ENCODE assay signal across 23 cellular contexts in the genomic region with DNA sequence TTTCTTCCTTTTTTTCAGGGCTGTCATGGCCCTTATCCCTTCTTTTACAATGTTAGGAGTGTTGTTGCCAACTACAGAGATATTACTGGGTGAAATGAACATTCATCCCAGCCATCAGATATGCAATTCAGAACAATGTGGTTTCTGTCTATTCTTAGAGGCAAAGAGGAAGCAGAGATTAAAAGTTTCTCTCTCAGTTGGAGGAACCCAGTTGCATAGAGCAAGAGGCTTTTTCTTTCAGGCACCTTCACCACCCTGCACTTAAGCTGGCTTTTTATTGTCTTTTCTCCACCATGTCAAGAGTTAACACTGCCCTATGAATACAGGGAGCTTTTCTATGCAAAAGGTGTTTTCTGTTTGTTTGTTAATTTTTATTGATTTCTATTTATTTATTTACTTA.
"Had no signal": no experiment of that assay in that cellular context is flagged by ENCODE, and none has a peak within 500 bp of the region (broad histone marks: within the 10 kb centered on the region; RNA-seq: fewer than 3 reads in every experiment).

No MANE protein-coding gene starts in this region.

- DNase-seq: activated CD4-positive, alpha-beta memory T cell treated with anti-CD3 and anti-CD28 coated beads, Interleukin-2, amount 10 ng/mL, durations not matched to agents 7 days and 5 days; activated CD4-positive, alpha-beta T cell treated with anti-CD3 and anti-CD28 coated beads, Interleukin-2, amount 50 U/mL, for 1 hour; activated CD4-positive, CD25-positive, alpha-beta regulatory T cell; activated gamma-delta T cell; activated naive CD4-positive, alpha-beta T cell treated with anti-CD3 and anti-CD28 coated beads for 36 hours; activated naive CD8-positive, alpha-beta T cell treated with anti-CD3 and anti-CD28 coated beads for 36 hours; activated T-cell treated with anti-CD3 and anti-CD28 coated beads for 4 hours; activated T-cell treated with anti-CD3 and anti-CD28 coated beads, Interleukin-2, amount 50 U/mL, for 48 hours; brain microvascular endothelial cell; Karpas-422; NCI-H1105; NCI-H1436; NCI-H1694 treated with DMSO at 0.1 percent for 48 hours; NCI-H2029 treated with DMSO at 0.1 percent for 48 hours; NCI-H510A treated with DMSO at 0.1 percent for 48 hours; NCI-H69; SIG-M5 had no signal

- H3K27me3 ChIP-seq: brain microvascular endothelial cell, cardiac muscle cell had no signal

- H3K4me3 Mint-ChIP-seq: activated CD4-positive, alpha-beta memory T cell treated with anti-CD3 and anti-CD28 coated beads, Interleukin-2, amount 10 ng/mL, durations not matched to agents 7 days and 5 days; activated naive CD4-positive, alpha-beta T cell treated with anti-CD3 and anti-CD28 coated beads for 36 hours; activated naive CD8-positive, alpha-beta T cell treated with anti-CD3 and anti-CD28 coated beads for 36 hours; activated T-helper 17 cell treated with anti-CD3 and anti-CD28 coated beads, Interleukin-2, amount 50 U/mL, for 72 hours; T-helper 1 cell treated with Interleukin-12 subunit alpha and Interleukin-12 subunit beta and Interleukin-4 antibody, amounts not matched to agents 30 μg/mL and 1 μg/mL, for 36 hours had no signal

- H3K4me3 ChIP-seq: cardiac muscle cell, K562, SK-N-MC had no signal

- H3K27ac Mint-ChIP-seq: activated CD4-positive, alpha-beta memory T cell treated with anti-CD3 and anti-CD28 coated beads, Interleukin-2, amount 10 ng/mL, durations not matched to agents 7 days and 5 days; activated naive CD4-positive, alpha-beta T cell treated with anti-CD3 and anti-CD28 coated beads for 36 hours; activated naive CD8-positive, alpha-beta T cell treated with anti-CD3 and anti-CD28 coated beads for 36 hours; activated T-helper 17 cell treated with anti-CD3 and anti-CD28 coated beads, Interleukin-2, amount 50 U/mL, for 72 hours; T-helper 1 cell treated with Interleukin-12 subunit alpha and Interleukin-12 subunit beta and Interleukin-4 antibody, amounts not matched to agents 30 μg/mL and 1 μg/mL, for 36 hours had no signal

- H3K27me3 Mint-ChIP-seq: activated CD4-positive, alpha-beta memory T cell treated with anti-CD3 and anti-CD28 coated beads, Interleukin-2, amount 10 ng/mL, durations not matched to agents 7 days and 5 days; activated naive CD8-positive, alpha-beta T cell treated with anti-CD3 and anti-CD28 coated beads for 36 hours; activated T-helper 17 cell treated with anti-CD3 and anti-CD28 coated beads, Interleukin-2, amount 50 U/mL, for 72 hours had no signal

- H3K36me3 ChIP-seq: brain microvascular endothelial cell, cardiac muscle cell had no signal

- H3K27ac ChIP-seq: brain microvascular endothelial cell, cardiac muscle cell, SK-N-MC, VCaP had no signal

- H3K36me3 Mint-ChIP-seq: activated naive CD8-positive, alpha-beta T cell treated with anti-CD3 and anti-CD28 coated beads for 36 hours had no signal

- ATAC-seq: activated T-helper 17 cell treated with anti-CD3 and anti-CD28 coated beads, Interleukin-2, amount 50 U/mL, for 72 hours; K562 had no signal

- FAIRE-seq: K562 had no signal

- H3K4me1 Mint-ChIP-seq: activated CD4-positive, alpha-beta memory T cell treated with anti-CD3 and anti-CD28 coated beads, Interleukin-2, amount 10 ng/mL, durations not matched to agents 7 days and 5 days; activated naive CD8-positive, alpha-beta T cell treated with anti-CD3 and anti-CD28 coated beads for 36 hours; activated T-helper 17 cell treated with anti-CD3 and anti-CD28 coated beads, Interleukin-2, amount 50 U/mL, for 72 hours had no signal
